In genomic region chr6:34768148-34768547, GRCh38 we compare ENCODE assay signal across 35 cellular contexts.
"Had no signal": no experiment of that assay in that cellular context is flagged by ENCODE, and none has a peak within 500 bp of the region (broad histone marks: within the 10 kb centered on the region; RNA-seq: fewer than 3 reads in every experiment).

No MANE protein-coding gene starts in this region.

- H3K4me3 ChIP-seq: MG63 had no signal

- H3K27me3 ChIP-seq: MG63 had no signal

- DNase-seq: Karpas-422, Kasumi-1, MG63, MM.1S, MV-4-11, NCI-H1048, NCI-H1092, NCI-H1092 treated with DMSO at 0.1 percent for 48 hours, NCI-H1105, NCI-H1105 treated with DMSO at 0.1 percent for 48 hours, NCI-H1417, NCI-H1417 treated with DMSO at 0.1 percent for 48 hours, NCI-H1436, NCI-H1436 treated with DMSO at 0.1 percent for 48 hours, NCI-H146, NCI-H1694, NCI-H1694 treated with DMSO at 0.1 percent for 48 hours, NCI-H187, NCI-H187 treated with DMSO at 0.1 percent for 48 hours, NCI-H1930, NCI-H2029, NCI-H2029 treated with DMSO at 0.1 percent for 48 hours, NCI-H2081, NCI-H2081 treated with DMSO at 0.1 percent for 48 hours, NCI-H2107, NCI-H2171, NCI-H2171 treated with DMSO at 0.1 percent for 48 hours, NCI-H2227 treated with DMSO at 0.1 percent for 48 hours, NCI-H226, NCI-H345, NCI-H446, NCI-H446 treated with DMSO at 0.1 percent for 48 hours, NCI-H510A, NCI-H510A treated with DMSO at 0.1 percent for 48 hours had no signal

- H3K9me3 ChIP-seq: MG63 had no signal

- H3K27ac ChIP-seq: KMS-11 had no signal

- H3K9ac ChIP-seq: KMS-11 had no signal

- H3K4me2 ChIP-seq: KMS-11 had no signal
